Comparison of ENCODE assay signal across 9 cellular contexts in the genomic region with DNA sequence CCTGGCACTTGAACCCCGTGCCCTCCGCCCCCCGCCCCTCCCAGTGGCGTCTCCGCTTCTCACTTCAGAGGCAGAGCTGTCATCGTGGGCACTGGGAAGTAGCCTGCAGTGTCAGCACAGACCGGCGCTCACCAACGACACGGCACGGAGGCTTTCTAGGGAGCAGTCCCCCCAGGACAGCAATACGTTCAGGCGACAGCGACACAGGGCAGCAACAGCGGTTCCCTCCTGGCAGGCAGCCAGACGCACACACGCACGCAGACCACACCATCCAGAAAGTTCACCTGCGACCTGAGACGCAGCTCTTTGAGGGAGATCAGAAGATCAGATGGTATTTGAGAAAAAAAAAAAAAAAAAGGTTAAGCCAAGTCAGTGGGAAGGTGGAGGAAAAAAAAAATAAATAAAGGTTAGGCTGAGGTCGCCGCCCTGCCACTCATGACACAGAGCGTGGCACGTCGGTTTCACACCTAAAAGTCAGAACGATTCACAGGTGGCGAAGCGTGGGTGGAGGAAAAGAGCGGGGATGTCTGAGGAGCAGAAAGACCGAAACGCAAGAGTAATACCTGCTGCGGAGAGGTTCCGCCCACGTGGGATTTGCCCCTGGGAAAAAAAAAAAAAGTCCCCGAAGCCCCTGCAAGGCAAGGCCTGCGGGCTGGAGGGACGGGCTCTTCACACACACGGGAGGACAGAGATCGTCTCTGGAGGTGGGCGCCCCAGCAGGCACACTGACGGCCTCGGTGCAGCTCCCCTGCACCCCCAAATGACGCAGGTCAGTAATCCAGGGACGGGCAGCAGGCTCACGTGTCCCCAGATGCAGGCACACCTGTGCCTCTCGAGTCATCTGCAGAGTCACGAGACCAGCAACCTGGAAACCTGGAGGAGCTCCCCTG.
DNase-seq lines count a peak whose midpoint lies in the region; ATAC-seq and TF ChIP-seq lines count a peak whose summit lies in the region.
"Had no signal": no experiment of that assay in that cellular context is flagged by ENCODE, and none has a peak within 500 bp of the region (broad histone marks: within the 10 kb centered on the region; RNA-seq: fewer than 3 reads in every experiment).

No MANE protein-coding gene starts in this region.

- H3K9me3 ChIP-seq in left ventricle myocardium inferior (replicated peaks) (no peaks in the 10 kb centered on the region), heart right ventricle (peaks cover 0 to 5% (median 0%) of the 10 kb centered on the region in 11 donors), OCI-LY1 (ENCODE audit: low read length) (no peaks in the 10 kb centered on the region)

- no peak overlapping the region for H2AFZ ChIP-seq in OCI-LY1 (ENCODE audit: low read length)

- no peaks in the 10 kb centered on the region for H3K79me2 ChIP-seq in OCI-LY1 (ENCODE audit: insufficient read depth, low read length)

- ATAC-seq in heart right ventricle: no peak
- no peak for ATAC-seq in GM18519 (IDR thresholded peaks at IDR 0.05; ENCODE audit: low FRiP score, unreplicated experiment)

- no peak overlapping the region for H3K9ac ChIP-seq in OCI-LY1 (ENCODE audit: low read length)
- H3K9ac ChIP-seq: BLaER1 had no signal

- 67 to 74% methylated on average over 47 of the region's 47 CpGs for whole genome bisulfite sequencing in heart right ventricle, 2 donors

- intact Hi-C loops in left ventricle myocardium inferior (cut with micrococcal nuclease): no loop called here
- intact Hi-C loops in heart right ventricle (cut with DNase I): no loop called here

- DNase-seq in left ventricle myocardium inferior (no peak), heart right ventricle (no peak), hippocampal formation (lab: John Stamatoyannopoulos, UW) (no peak), H4 (ENCODE audit: low spot score) (no peak)
- peak; percentile 39 to 72 (median 53) for DNase-seq in activated naive CD4-positive, alpha-beta T cell (lab: John Stamatoyannopoulos, UW)
- DNase-seq in stimulated activated CD4-positive, alpha-beta T cell treated with anti-CD3 and anti-CD28 coated beads, Interleukin-4, amount 100 ng/mL, for 48 hours (ENCODE audit: low read depth in 2 of 2): peak; percentile 82 to 88

- H3K27me3 ChIP-seq in left ventricle myocardium inferior (ENCODE audit: low read depth): no peaks in the 10 kb centered on the region
- H3K27me3 ChIP-seq in heart right ventricle: no peaks in the 10 kb centered on the region
- no peaks in the 10 kb centered on the region; the same call in 1 of the 2 replicates for H3K27me3 ChIP-seq in OCI-LY1 (ENCODE audit: insufficient read depth, low read length)
- H3K27me3 ChIP-seq: BLaER1 had no signal

- H3K27ac ChIP-seq in left ventricle myocardium inferior (replicated peaks) (peak overlapping the region; percentile 30), heart right ventricle (no peak overlapping the region), OCI-LY1 (ENCODE audit: low read depth, low read length, poor library complexity, severe bottlenecking) (no peak overlapping the region)
- H3K27ac ChIP-seq: BLaER1 had no signal

- peaks cover 33% of the 10 kb centered on the region for H3K4me1 ChIP-seq in left ventricle myocardium inferior
- H3K4me1 ChIP-seq in heart right ventricle: peaks cover 6 to 39% (median 23%) of the 10 kb centered on the region in 9 donors
- H3K4me1 ChIP-seq in OCI-LY1 (ENCODE audit: insufficient read depth, low read length, severe bottlenecking): peaks cover 17% of the 10 kb centered on the region

- H3K4me2 ChIP-seq in OCI-LY1 (ENCODE audit: low read length): peak overlapping the region; percentile 25; the same call in 1 of the 2 replicates

- H3K4me3 ChIP-seq in left ventricle myocardium inferior (no peak overlapping the region), heart right ventricle (no peak overlapping the region), OCI-LY1 (ENCODE audit: low read depth, low read length, poor library complexity, severe bottlenecking) (no peak overlapping the region)
- H3K4me3 ChIP-seq: BLaER1 had no signal

- TF ChIP-seq CTCF in left ventricle myocardium inferior (IDR thresholded peaks at IDR 0.05; ENCODE audit: borderline replicate concordance) (no peak), heart right ventricle (IDR thresholded peaks at IDR 0.05) (no peak), OCI-LY1 (IDR thresholded peaks at IDR 0.05; ENCODE audit: low read length) (no peak)

- no peaks in the 10 kb centered on the region for H3F3A ChIP-seq in OCI-LY1 (ENCODE audit: insufficient read depth, low read length)

- no peaks in the 10 kb centered on the region for H4K20me1 ChIP-seq in OCI-LY1 (ENCODE audit: insufficient read depth, low read length)

- no peaks in the 10 kb centered on the region for H3K9me2 ChIP-seq in OCI-LY1 (ENCODE audit: low read depth, low read length)

- H3K36me3 ChIP-seq in left ventricle myocardium inferior (no peaks in the 10 kb centered on the region), heart right ventricle (no peaks in the 10 kb centered on the region), OCI-LY1 (ENCODE audit: insufficient read depth, low read length) (no peaks in the 10 kb centered on the region)

Comparison
In these comparisons a context has a peak if more than half of its experiments do, and no peak if none do; other contexts are left out.
1. DNase-seq: peak in activated naive CD4-positive, alpha-beta T cell (4 of 4) and stimulated activated CD4-positive, alpha-beta T cell treated with anti-CD3 and anti-CD28 coated beads, Interleukin-4, amount 100 ng/mL, for 48 hours (2 of 2); none in left ventricle myocardium inferior (single experiment), heart right ventricle (0 of 2), hippocampal formation (0 of 2) and H4 (single experiment).